Comparison of ENCODE assay signal across 10 cellular contexts in the genomic region with DNA sequence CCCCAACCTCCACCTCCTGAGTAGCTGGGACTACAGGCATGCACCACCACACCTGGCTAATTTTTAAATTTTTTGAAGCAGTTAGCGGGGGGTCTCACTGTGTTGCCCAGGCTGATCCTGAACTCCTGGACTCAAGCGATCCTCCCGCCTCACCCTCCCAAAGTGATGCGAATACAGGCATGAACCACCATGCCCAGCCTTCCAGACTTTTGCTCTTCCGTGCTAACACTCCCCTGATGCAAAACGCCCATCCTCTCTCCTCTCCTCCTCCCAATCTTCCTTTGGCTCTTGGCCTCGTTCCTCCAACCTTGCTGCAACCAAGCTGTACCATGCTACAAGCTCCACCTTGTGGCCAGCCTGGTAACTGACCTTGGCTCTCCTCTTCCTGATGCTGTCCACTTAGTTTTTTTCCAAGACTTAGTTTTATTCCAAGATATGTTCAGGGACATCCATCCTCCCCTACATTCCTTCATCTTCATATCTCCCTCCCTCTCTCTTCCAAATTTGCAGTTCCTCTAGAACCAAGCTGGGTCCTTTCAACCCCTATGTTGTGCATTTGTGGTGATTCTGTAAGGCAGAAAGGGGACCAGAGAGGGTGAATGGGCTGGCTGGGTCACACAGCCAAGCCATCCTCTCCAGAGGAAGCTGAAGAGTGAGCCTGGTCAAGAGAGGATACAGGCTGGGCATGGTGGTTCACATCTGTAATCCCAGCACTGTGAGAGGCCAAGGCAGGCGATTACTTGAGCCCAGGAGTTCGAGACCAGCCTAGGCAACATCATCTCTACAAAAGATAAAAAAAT. TPM values are rescaled to one million over a fixed set of nuclear protein-coding genes. Genes with fewer than 3 reads are reported as not detected.
DNase-seq lines count a peak whose midpoint lies in the region; ATAC-seq, FAIRE-seq and TF ChIP-seq lines count a peak whose summit lies in the region.
"Had no signal": no experiment of that assay in that cellular context is flagged by ENCODE, and none has a peak within 500 bp of the region (broad histone marks: within the 10 kb centered on the region; RNA-seq: fewer than 3 reads in every experiment).

No MANE protein-coding gene starts in this region.

- peak; percentile 35 to 42 for DNase-seq in activated CD4-positive, alpha-beta T cell treated with anti-CD3 and anti-CD28 coated beads, Interleukin-2, amount 50 U/mL, for 48 hours
- no peak for DNase-seq in activated CD4-positive, alpha-beta T cell treated with anti-CD3 and anti-CD28 coated beads, Interleukin-2, amount 50 U/mL, for 4 hours
- DNase-seq in bronchial epithelial cell (ENCODE audit: low read depth) (no peak), T-helper 17 cell (no peak), SW480 (ENCODE audit: low spot score) (no peak)
- DNase-seq in stimulated activated CD4-positive, alpha-beta T cell treated with anti-CD3 and anti-CD28 coated beads, Interleukin-15, amount 100 ng/mL, for 24 hours = peak; percentile 27
- DNase-seq: mesenchymal stem cell had no signal

- no peaks in the 10 kb centered on the region for H3K9me2 ChIP-seq in Loucy (replicated peaks; ENCODE audit: low read depth, low read length)

- no peak for FAIRE-seq in bronchial epithelial cell (lab: Jason Lieb, UNC)
- FAIRE-seq: colon had no signal

- no peak overlapping the region for H3K9ac ChIP-seq in Loucy (ENCODE audit: low read depth, low read length, poor library complexity, severe bottlenecking)

- no peaks in the 10 kb centered on the region for H3K4me1 ChIP-seq in Loucy (ENCODE audit: insufficient read depth, low read length, poor library complexity, severe bottlenecking)

- H3K36me3 ChIP-seq in Loucy (ENCODE audit: insufficient read depth, low read length) (no peaks in the 10 kb centered on the region), bronchial epithelial cell (ENCODE audit: control insufficient read depth, insufficient read depth, low read length) (no peaks in the 10 kb centered on the region)

- no peaks in the 10 kb centered on the region for H3K79me2 ChIP-seq in Loucy (ENCODE audit: insufficient read depth, low read length)

- no peaks in the 10 kb centered on the region for H3K4me1 Mint-ChIP-seq in T-helper 17 cell

- H2AFZ ChIP-seq in Loucy (ENCODE audit: low read length) = no peak overlapping the region

- TF ChIP-seq CTCF in Loucy (conservative IDR thresholded peaks at IDR 0.05; ENCODE audit: low read length) (peak; percentile 77), bronchial epithelial cell (IDR thresholded peaks at IDR 0.05; ENCODE audit: insufficient read depth, low read length, severe bottlenecking) (peak; percentile 55)

- H3K4me3 ChIP-seq in Loucy (ENCODE audit: low read length, poor library complexity, severe bottlenecking) (no peak overlapping the region), bronchial epithelial cell (ENCODE audit: low read depth, low read length) (no peak overlapping the region)

- no peaks in the 10 kb centered on the region for H3F3A ChIP-seq in Loucy (ENCODE audit: low read depth)

- H3K9me3 ChIP-seq in Loucy (ENCODE audit: insufficient read depth, low read depth, low read length) (peaks cover 9% of the 10 kb centered on the region; the same call in 1 of the 2 replicates), T-helper 17 cell (ENCODE audit: control insufficient read depth, low read length, poor library complexity, severe bottlenecking) (peaks cover 4% of the 10 kb centered on the region)

- no peak for ATAC-seq in HG03095 (IDR thresholded peaks at IDR 0.05; ENCODE audit: unreplicated experiment)
- ATAC-seq in T-helper 17 cell = no peak

- H3K4me2 ChIP-seq in Loucy (ENCODE audit: low read depth, low read length, poor library complexity, severe bottlenecking) = no peak overlapping the region

- H3K27ac Mint-ChIP-seq in T-helper 17 cell = no peak overlapping the region

- H3K36me3 Mint-ChIP-seq in T-helper 17 cell (ENCODE audit: low read depth) = peaks cover 4% of the 10 kb centered on the region

- H3K4me3 Mint-ChIP-seq in T-helper 17 cell = no peak overlapping the region

- no peaks in the 10 kb centered on the region for H4K20me1 ChIP-seq in Loucy (ENCODE audit: insufficient read depth, low read length, poor library complexity, severe bottlenecking)

- H3K27me3 ChIP-seq in Loucy (ENCODE audit: insufficient read depth, low read length, poor library complexity, severe bottlenecking) (no peaks in the 10 kb centered on the region), bronchial epithelial cell (ENCODE audit: control insufficient read depth, insufficient read depth, low read length) (no peaks in the 10 kb centered on the region)

- peaks cover 19% of the 10 kb centered on the region for H3K27me3 Mint-ChIP-seq in T-helper 17 cell

RNA-seq across cellular contexts. Expression of gene TINCR, which starts 32.8 kb away (rescaled TPM):
- 4.2 and 10.1 TPM in 2 replicates for total RNA-seq in bronchial epithelial cell
- total RNA-seq in T-helper 17 cell = 1 to 10 TPM; 2.0 to 2.8 TPM

Comparison
In these comparisons a context has a peak if more than half of its experiments do, and no peak if none do; other contexts are left out.
1. DNase-seq: peak in activated CD4-positive, alpha-beta T cell treated with anti-CD3 and anti-CD28 coated beads, Interleukin-2, amount 50 U/mL, for 48 hours (2 of 2) and stimulated activated CD4-positive, alpha-beta T cell treated with anti-CD3 and anti-CD28 coated beads, Interleukin-15, amount 100 ng/mL, for 24 hours (single experiment); none in activated CD4-positive, alpha-beta T cell treated with anti-CD3 and anti-CD28 coated beads, Interleukin-2, amount 50 U/mL, for 4 hours (0 of 2), bronchial epithelial cell (single experiment), T-helper 17 cell (0 of 3) and SW480 (single experiment).